In genomic region chr17:74190154-74190553, GRCh38 we compare ENCODE assay signal across 9 cellular contexts. TPM values are rescaled to one million over a fixed set of nuclear protein-coding genes. Genes with fewer than 3 reads are reported as not detected.
DNase-seq lines count a peak whose midpoint lies in the region; ATAC-seq and TF ChIP-seq lines count a peak whose summit lies in the region.
"Had no signal": no experiment of that assay in that cellular context is flagged by ENCODE, and none has a peak within 500 bp of the region (broad histone marks: within the 10 kb centered on the region; RNA-seq: fewer than 3 reads in every experiment).

No MANE protein-coding gene starts in this region.

- DNase-seq in Caki2 (ENCODE audit: low read depth) = peak; percentile 55
- peak; percentile 69 for DNase-seq in NCI-H2196 treated with DMSO at 0.1 percent for 48 hours (lab: John Stamatoyannopoulos, UW; ENCODE audit: unreplicated experiment)
- peak; percentile 51 for DNase-seq in astrocyte of the spinal cord (ENCODE audit: low read depth, low spot score)
- peak; percentile 78 for DNase-seq in mesendoderm
- DNase-seq in sigmoid colon = no peak
- no peak for DNase-seq in HK-2 (ENCODE audit: unreplicated experiment)
- DNase-seq in cortex of kidney (lab: John Stamatoyannopoulos, UW) = no peak

- H3K4me3 ChIP-seq in astrocyte of the spinal cord (ENCODE audit: low read depth, low read length) (no peak overlapping the region), mesendoderm (ENCODE audit: low read length) (no peak overlapping the region), sigmoid colon (no peak overlapping the region)

- no peak overlapping the region for H3K9ac ChIP-seq in mesendoderm (ENCODE audit: low read length)

- H2BK15ac ChIP-seq in mesendoderm (replicated peaks; ENCODE audit: low read depth) = no peak overlapping the region

- H2BK5ac ChIP-seq in mesendoderm (ENCODE audit: low read length) = no peak overlapping the region

- H3K4me2 ChIP-seq in mesendoderm (ENCODE audit: low read length) = no peak overlapping the region

- TF ChIP-seq EP300 in sigmoid colon (IDR thresholded peaks at IDR 0.05) = no peak

- H3K4me1 ChIP-seq in mesendoderm (ENCODE audit: control insufficient read depth, low read depth, low read length) (no peaks in the 10 kb centered on the region), sigmoid colon (no peaks in the 10 kb centered on the region)

- H3K18ac ChIP-seq in mesendoderm (ENCODE audit: low read length) = no peak overlapping the region

- H3K27me3 ChIP-seq in mesendoderm (ENCODE audit: insufficient read depth, low read length, poor library complexity) = no peaks in the 10 kb centered on the region
- H3K27me3 ChIP-seq in sigmoid colon = peaks cover 3 to 31% (median 6%) of the 10 kb centered on the region in 3 donors

- H3K23ac ChIP-seq in mesendoderm (ENCODE audit: low read length) = no peak overlapping the region

- H2AK5ac ChIP-seq in mesendoderm (ENCODE audit: low read length) = no peak overlapping the region

- H3K27ac ChIP-seq in mesendoderm (ENCODE audit: low read depth, low read length) = no peak overlapping the region
- no peak overlapping the region for H3K27ac ChIP-seq in sigmoid colon
- H3K27ac ChIP-seq: neutrophil had no signal

- no peak for TF ChIP-seq POLR2A in sigmoid colon (IDR thresholded peaks at IDR 0.05)

- H3K4ac ChIP-seq in mesendoderm (ENCODE audit: low read depth, low read length) = no peak overlapping the region

- ATAC-seq in GM21367 (IDR thresholded peaks at IDR 0.05; ENCODE audit: unreplicated experiment) = peak; percentile 69

- in situ Hi-C loops in Caki2 (cut with HindIII; ENCODE audit: low pct_unique_long_range_greater_than_20kb, low sequenced_read_pairs) = no loop called here
- in situ Hi-C loops in astrocyte of the spinal cord (cut with HindIII; ENCODE audit: low sequenced_read_pairs) = no loop called here

- WGBS in mesendoderm (ENCODE audit: extremely low coverage, insufficient coverage, low lambda C conversion rate) = no CpG with 5 or more reads among the region's 2 CpGs
- 41 to 48% methylated on average over 2 of the region's 2 CpGs for WGBS in sigmoid colon, 2 donors

- no peaks in the 10 kb centered on the region for H3K9me3 ChIP-seq in sigmoid colon
- H3K9me3 ChIP-seq: neutrophil had no signal

- no peak overlapping the region for H4K8ac ChIP-seq in mesendoderm (ENCODE audit: low read depth, low read length)

- H2BK120ac ChIP-seq in mesendoderm (ENCODE audit: low read depth, low read length) = no peak overlapping the region

- intact Hi-C loops in sigmoid colon (cut with DNase I) = no loop called here

- H3K56ac ChIP-seq in mesendoderm (ENCODE audit: low read length) = no peak overlapping the region

- no peaks in the 10 kb centered on the region for H3K79me2 ChIP-seq in mesendoderm (ENCODE audit: control insufficient read depth, insufficient read depth, low read length)

- TF ChIP-seq CTCF in astrocyte of the spinal cord (IDR thresholded peaks at IDR 0.05; ENCODE audit: low read depth, low read length) (no peak), sigmoid colon (IDR thresholded peaks at IDR 0.05) (no peak)

- H3K36me3 ChIP-seq in mesendoderm (ENCODE audit: control insufficient read depth, insufficient read depth, low read length) (no peaks in the 10 kb centered on the region), sigmoid colon (no peaks in the 10 kb centered on the region)
- H3K36me3 ChIP-seq: neutrophil had no signal

- no peak overlapping the region for H4K5ac ChIP-seq in mesendoderm (ENCODE audit: low read length)

- no peaks in the 10 kb centered on the region for H3K79me1 ChIP-seq in mesendoderm (ENCODE audit: low read length)

RNA-seq across cellular contexts. Expression of gene RPL38, which starts 13.3 kb away (rescaled TPM):
- total RNA-seq in Caki2 (2014; rRNA removed; shearing (Covaris generic); ENCODE audit: low replicate concordance) = 1,493 and 1,714 TPM in 2 replicates
- 4,842 TPM for polyA plus RNA-seq in mesendoderm (2013, experiment 1 of 2)
- polyA plus RNA-seq in mesendoderm (2013, experiment 2 of 2) = 4,757 TPM
- total RNA-seq in sigmoid colon = 100 to 1,000 TPM; 215 to 718 (median 492) TPM
- 1,000 to 10,000 TPM; 1,011 to 2,321 (median 1,651) TPM for polyA plus RNA-seq in sigmoid colon

RNA-seq across cellular contexts. Expression of gene TTYH2, which starts 23.2 kb away (rescaled TPM):
- 1.2 and 13.3 TPM in 2 replicates for total RNA-seq in Caki2 (2014; rRNA removed; shearing (Covaris generic); ENCODE audit: low replicate concordance)
- 1.2 TPM for polyA plus RNA-seq in mesendoderm (2013, experiment 1 of 2)
- 1.1 TPM for polyA plus RNA-seq in mesendoderm (2013, experiment 2 of 2)
- total RNA-seq in sigmoid colon = 1 to 10 TPM; 4.9 to 10.0 (median 7.0) TPM
- polyA plus RNA-seq in sigmoid colon = 1 to 10 TPM in 2 of 3 donors, under 1 TPM in 1; 0.60 to 3.4 (median 1.2) TPM

Comparison
In these comparisons a context has a peak if more than half of its experiments do, and no peak if none do; other contexts are left out.
1. DNase-seq: peak in Caki2 (single experiment), NCI-H2196 treated with DMSO at 0.1 percent for 48 hours (single experiment), astrocyte of the spinal cord (single experiment) and mesendoderm (single experiment); none in sigmoid colon (single experiment), HK-2 (single experiment) and cortex of kidney (single experiment).